ENCODE assay signal across 1 cellular context in the genomic region with DNA sequence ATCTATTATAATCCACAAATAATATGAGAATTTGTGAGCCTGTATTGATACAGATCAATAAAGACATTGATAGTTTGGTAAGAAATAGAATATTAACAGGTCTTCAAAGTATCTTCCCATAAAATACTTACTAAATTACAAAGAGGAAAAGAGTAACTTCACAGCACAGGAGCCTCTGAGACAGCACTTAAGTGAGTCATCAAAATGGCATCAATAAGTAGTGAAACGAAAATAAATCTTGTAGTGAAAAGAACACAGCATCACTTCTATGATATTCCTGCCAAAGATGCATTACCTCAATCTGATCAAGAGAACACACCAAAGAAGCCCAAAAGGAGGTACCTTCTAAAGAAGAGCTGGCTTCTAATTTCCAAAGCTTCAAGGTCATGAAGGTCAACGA.
TF ChIP-seq lines count a peak whose summit lies in the region.

No MANE protein-coding gene starts in this region.

TF ChIP-seq in SK-N-SH, 30 proteins besides CTCF, POLR2A, EP300 and RAD21 (continued from another document):
- TF ChIP-seq, protein P1, sequence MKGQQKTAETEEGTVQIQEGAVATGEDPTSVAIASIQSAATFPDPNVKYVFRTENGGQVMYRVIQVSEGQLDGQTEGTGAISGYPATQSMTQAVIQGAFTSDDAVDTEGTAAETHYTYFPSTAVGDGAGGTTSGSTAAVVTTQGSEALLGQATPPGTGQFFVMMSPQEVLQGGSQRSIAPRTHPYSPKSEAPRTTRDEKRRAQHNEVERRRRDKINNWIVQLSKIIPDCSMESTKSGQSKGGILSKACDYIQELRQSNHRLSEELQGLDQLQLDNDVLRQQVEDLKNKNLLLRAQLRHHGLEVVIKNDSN (IDR thresholded peaks at IDR 0.05; ENCODE audit: borderline replicate concordance, low read depth) = no peak
- TF ChIP-seq TCF12 (IDR thresholded peaks at IDR 0.05) (peak; percentile 29; the same call in 1 of the 2 replicates), RCOR1 (IDR thresholded peaks at IDR 0.05; ENCODE audit: low read length) (no peak), MEF2A (IDR thresholded peaks at IDR 0.05; ENCODE audit: borderline replicate concordance, low read depth) (no peak), TAF1 (IDR thresholded peaks at IDR 0.05; ENCODE audit: borderline replicate concordance, low read depth, low read length) (no peak), NRF1 (IDR thresholded peaks at IDR 0.05; ENCODE audit: low read depth, low read length) (no peak), POLR2AphosphoS5 (IDR thresholded peaks at IDR 0.05; ENCODE audit: low read depth, low read length) (no peak), NFIC (IDR thresholded peaks at IDR 0.05; ENCODE audit: borderline replicate concordance) (0 out of 2 replicates have a peak, but pooled peaks have one; percentile 15), GATA2 (CRISPR knock-in tag; IDR thresholded peaks at IDR 0.05) (no peak), CHD2 (IDR thresholded peaks at IDR 0.05; ENCODE audit: low read length, partially characterized antibody) (no peak), GABPA (IDR thresholded peaks at IDR 0.05; ENCODE audit: low read depth) (no peak), SMC3 (IDR thresholded peaks at IDR 0.05; ENCODE audit: low read depth, low read length) (no peak), MXI1 (IDR thresholded peaks at IDR 0.05; ENCODE audit: low read depth, low read length) (no peak), EZH2phosphoT487 (IDR thresholded peaks at IDR 0.05; ENCODE audit: borderline replicate concordance, low read depth) (no peak), YY1 (IDR thresholded peaks at IDR 0.05; ENCODE audit: low read depth) (no peak), FOXM1 (IDR thresholded peaks at IDR 0.05; ENCODE audit: low read depth) (no peak), ELF1 (IDR thresholded peaks at IDR 0.05) (no peak), FOSL2 (IDR thresholded peaks at IDR 0.05; ENCODE audit: borderline replicate concordance, low read depth) (peak; percentile 68; the same call in 1 of the 2 replicates), SIN3A (IDR thresholded peaks at IDR 0.05; ENCODE audit: borderline replicate concordance, low read depth, low read length) (no peak), RFX5 (IDR thresholded peaks at IDR 0.05; ENCODE audit: low read length) (no peak)
- TF ChIP-seq, protein P2, sequence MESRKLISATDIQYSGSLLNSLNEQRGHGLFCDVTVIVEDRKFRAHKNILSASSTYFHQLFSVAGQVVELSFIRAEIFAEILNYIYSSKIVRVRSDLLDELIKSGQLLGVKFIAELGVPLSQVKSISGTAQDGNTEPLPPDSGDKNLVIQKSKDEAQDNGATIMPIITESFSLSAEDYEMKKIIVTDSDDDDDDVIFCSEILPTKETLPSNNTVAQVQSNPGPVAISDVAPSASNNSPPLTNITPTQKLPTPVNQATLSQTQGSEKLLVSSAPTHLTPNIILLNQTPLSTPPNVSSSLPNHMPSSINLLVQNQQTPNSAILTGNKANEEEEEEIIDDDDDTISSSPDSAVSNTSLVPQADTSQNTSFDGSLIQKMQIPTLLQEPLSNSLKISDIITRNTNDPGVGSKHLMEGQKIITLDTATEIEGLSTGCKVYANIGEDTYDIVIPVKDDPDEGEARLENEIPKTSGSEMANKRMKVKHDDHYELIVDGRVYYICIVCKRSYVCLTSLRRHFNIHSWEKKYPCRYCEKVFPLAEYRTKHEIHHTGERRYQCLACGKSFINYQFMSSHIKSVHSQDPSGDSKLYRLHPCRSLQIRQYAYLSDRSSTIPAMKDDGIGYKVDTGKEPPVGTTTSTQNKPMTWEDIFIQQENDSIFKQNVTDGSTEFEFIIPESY (IDR thresholded peaks at IDR 0.05; ENCODE audit: borderline replicate concordance, low read depth) = no peak
- TF ChIP-seq, protein P3, sequence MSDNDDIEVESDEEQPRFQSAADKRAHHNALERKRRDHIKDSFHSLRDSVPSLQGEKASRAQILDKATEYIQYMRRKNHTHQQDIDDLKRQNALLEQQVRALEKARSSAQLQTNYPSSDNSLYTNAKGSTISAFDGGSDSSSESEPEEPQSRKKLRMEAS (IDR thresholded peaks at IDR 0.05; ENCODE audit: low read depth) = no peak
- TF ChIP-seq, protein P4, sequence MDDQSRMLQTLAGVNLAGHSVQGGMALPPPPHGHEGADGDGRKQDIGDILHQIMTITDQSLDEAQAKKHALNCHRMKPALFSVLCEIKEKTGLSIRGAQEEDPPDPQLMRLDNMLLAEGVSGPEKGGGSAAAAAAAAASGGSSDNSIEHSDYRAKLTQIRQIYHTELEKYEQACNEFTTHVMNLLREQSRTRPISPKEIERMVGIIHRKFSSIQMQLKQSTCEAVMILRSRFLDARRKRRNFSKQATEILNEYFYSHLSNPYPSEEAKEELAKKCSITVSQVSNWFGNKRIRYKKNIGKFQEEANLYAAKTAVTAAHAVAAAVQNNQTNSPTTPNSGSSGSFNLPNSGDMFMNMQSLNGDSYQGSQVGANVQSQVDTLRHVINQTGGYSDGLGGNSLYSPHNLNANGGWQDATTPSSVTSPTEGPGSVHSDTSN (IDR thresholded peaks at IDR 0.05) = peak; percentile 58
- TF ChIP-seq, protein P5, sequence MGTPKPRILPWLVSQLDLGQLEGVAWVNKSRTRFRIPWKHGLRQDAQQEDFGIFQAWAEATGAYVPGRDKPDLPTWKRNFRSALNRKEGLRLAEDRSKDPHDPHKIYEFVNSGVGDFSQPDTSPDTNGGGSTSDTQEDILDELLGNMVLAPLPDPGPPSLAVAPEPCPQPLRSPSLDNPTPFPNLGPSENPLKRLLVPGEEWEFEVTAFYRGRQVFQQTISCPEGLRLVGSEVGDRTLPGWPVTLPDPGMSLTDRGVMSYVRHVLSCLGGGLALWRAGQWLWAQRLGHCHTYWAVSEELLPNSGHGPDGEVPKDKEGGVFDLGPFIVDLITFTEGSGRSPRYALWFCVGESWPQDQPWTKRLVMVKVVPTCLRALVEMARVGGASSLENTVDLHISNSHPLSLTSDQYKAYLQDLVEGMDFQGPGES (IDR thresholded peaks at IDR 0.05; ENCODE audit: low read depth, low read length) = no peak
- TF ChIP-seq, protein P6, sequence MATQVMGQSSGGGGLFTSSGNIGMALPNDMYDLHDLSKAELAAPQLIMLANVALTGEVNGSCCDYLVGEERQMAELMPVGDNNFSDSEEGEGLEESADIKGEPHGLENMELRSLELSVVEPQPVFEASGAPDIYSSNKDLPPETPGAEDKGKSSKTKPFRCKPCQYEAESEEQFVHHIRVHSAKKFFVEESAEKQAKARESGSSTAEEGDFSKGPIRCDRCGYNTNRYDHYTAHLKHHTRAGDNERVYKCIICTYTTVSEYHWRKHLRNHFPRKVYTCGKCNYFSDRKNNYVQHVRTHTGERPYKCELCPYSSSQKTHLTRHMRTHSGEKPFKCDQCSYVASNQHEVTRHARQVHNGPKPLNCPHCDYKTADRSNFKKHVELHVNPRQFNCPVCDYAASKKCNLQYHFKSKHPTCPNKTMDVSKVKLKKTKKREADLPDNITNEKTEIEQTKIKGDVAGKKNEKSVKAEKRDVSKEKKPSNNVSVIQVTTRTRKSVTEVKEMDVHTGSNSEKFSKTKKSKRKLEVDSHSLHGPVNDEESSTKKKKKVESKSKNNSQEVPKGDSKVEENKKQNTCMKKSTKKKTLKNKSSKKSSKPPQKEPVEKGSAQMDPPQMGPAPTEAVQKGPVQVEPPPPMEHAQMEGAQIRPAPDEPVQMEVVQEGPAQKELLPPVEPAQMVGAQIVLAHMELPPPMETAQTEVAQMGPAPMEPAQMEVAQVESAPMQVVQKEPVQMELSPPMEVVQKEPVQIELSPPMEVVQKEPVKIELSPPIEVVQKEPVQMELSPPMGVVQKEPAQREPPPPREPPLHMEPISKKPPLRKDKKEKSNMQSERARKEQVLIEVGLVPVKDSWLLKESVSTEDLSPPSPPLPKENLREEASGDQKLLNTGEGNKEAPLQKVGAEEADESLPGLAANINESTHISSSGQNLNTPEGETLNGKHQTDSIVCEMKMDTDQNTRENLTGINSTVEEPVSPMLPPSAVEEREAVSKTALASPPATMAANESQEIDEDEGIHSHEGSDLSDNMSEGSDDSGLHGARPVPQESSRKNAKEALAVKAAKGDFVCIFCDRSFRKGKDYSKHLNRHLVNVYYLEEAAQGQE (IDR thresholded peaks at IDR 0.05; ENCODE audit: low read depth, low read length) = no peak
